18 cellular contexts compared by ENCODE assay signal in the genomic region with DNA sequence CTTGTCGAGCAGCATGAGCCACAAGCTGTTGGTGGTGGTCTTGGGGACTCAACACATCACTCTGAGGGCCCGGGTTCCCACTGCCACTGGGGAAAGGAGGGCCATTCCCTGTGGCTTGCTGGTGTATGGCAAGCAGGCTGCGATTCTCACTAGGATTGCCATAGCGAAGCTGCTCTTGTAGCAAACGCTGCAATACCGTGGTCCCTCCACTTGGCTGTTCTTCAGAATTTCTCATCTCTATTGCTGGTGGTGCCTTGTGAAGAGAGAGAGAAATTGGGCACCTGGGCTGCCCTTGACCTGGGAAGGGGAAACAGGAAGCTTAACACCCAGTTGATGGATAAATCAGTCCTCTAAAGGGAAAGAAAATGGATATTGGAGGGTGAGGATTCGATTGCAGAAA. TPM values are rescaled to one million over a fixed set of nuclear protein-coding genes. Genes with fewer than 3 reads are reported as not detected.
A peak's percentile ranks its signal among the peaks of the same experiment; 100 is the strongest.
DNase-seq lines count a peak whose midpoint lies in the region; ATAC-seq and TF ChIP-seq lines count a peak whose summit lies in the region.
"Had no signal": no experiment of that assay in that cellular context is flagged by ENCODE, and none has a peak within 500 bp of the region (broad histone marks: within the 10 kb centered on the region; RNA-seq: fewer than 3 reads in every experiment).

No MANE protein-coding gene starts in this region.

- H3K4me3 Mint-ChIP-seq in H9 (no peak overlapping the region), neural progenitor cell (no peak overlapping the region)
- H3K4me3 Mint-ChIP-seq: B cell; CD4-positive, alpha-beta T cell had no signal

- H3K4me1 Mint-ChIP-seq in H9 (peaks cover 21 to 26% of the 10 kb centered on the region in 2 experiments), neural progenitor cell (peaks cover 37% of the 10 kb centered on the region)
- H3K4me1 Mint-ChIP-seq: B cell had no signal

- H3K9me3 Mint-ChIP-seq in H9 (no peaks in the 10 kb centered on the region), neural progenitor cell (no peaks in the 10 kb centered on the region)
- H3K9me3 Mint-ChIP-seq: CD4-positive, alpha-beta T cell had no signal

- peaks cover 3% of the 10 kb centered on the region; the same call in 1 of the 2 replicates for H3K4me1 ChIP-seq in H9 (ENCODE audit: insufficient read depth, low read length)
- H3K4me1 ChIP-seq in neural progenitor cell, result peaks cover 16% of the 10 kb centered on the region
- H3K4me1 ChIP-seq in right cardiac atrium (ENCODE audit: control insufficient read depth, insufficient read depth, low read length), result no peaks in the 10 kb centered on the region

- H3K23me2 ChIP-seq in H9 (ENCODE audit: insufficient read length, low read depth, low read length, poor library complexity, severe bottlenecking), result no peaks in the 10 kb centered on the region

- in situ Hi-C loops in brain microvascular endothelial cell (cut with HindIII; ENCODE audit: low pct_ligation_motif_present, low sequenced_read_pairs), result no loop called here

- H3K9me3 ChIP-seq in H9 (ENCODE audit: control insufficient read depth, low read depth, low read length) (no peaks in the 10 kb centered on the region), neural progenitor cell (ENCODE audit: low read depth) (no peaks in the 10 kb centered on the region), right cardiac atrium (ENCODE audit: control insufficient read depth, low read length) (no peaks in the 10 kb centered on the region)

- no peak overlapping the region for H3K27ac ChIP-seq in H9 (ENCODE audit: insufficient read length, low read depth, low read length)
- no peak overlapping the region for H3K27ac ChIP-seq in brain microvascular endothelial cell
- H3K27ac ChIP-seq in neural progenitor cell, result no peak overlapping the region
- no peak overlapping the region for H3K27ac ChIP-seq in right cardiac atrium (ENCODE audit: low read length)
- no peak overlapping the region for H3K27ac ChIP-seq in substantia nigra (ENCODE audit: low read depth, low read length, poor library complexity, severe bottlenecking)

- no peak overlapping the region for H2BK5ac ChIP-seq in H9 (ENCODE audit: insufficient read length, low read length)

- no peak overlapping the region for H3K23ac ChIP-seq in H9 (ENCODE audit: insufficient read length, low read depth, low read length)

- H3K18ac ChIP-seq in H9 (ENCODE audit: insufficient read length, low read depth, low read length), result no peak overlapping the region

- H3F3A ChIP-seq in neural progenitor cell (ENCODE audit: low read depth), result no peaks in the 10 kb centered on the region

- no peaks in the 10 kb centered on the region for H3K27me3 ChIP-seq in H9 (ENCODE audit: insufficient read depth, low read length)
- no peaks in the 10 kb centered on the region for H3K27me3 ChIP-seq in brain microvascular endothelial cell (replicated peaks)
- H3K27me3 ChIP-seq in neural progenitor cell, result no peaks in the 10 kb centered on the region
- no peaks in the 10 kb centered on the region for H3K27me3 ChIP-seq in right cardiac atrium (ENCODE audit: control insufficient read depth, insufficient read depth)

- no peak overlapping the region for H4K5ac ChIP-seq in H9 (ENCODE audit: insufficient read length, low read depth, low read length)

- H3K27ac Mint-ChIP-seq in H9 (peak overlapping the region in 1 of 3 experiments; percentile 48; a peak in 1 of 7 replicates), neural progenitor cell (no peak overlapping the region)
- H3K27ac Mint-ChIP-seq: B cell; CD4-positive, alpha-beta T cell had no signal

- H2BK12ac ChIP-seq in H9 (ENCODE audit: insufficient read length, low read depth, low read length), result no peak overlapping the region

- H2BK15ac ChIP-seq in H9 (ENCODE audit: low read depth, low read length), result no peak overlapping the region

- no peak overlapping the region for H2BK120ac ChIP-seq in H9 (ENCODE audit: low read depth, low read length, poor library complexity, severe bottlenecking)

- WGBS in H9 (ENCODE audit: extremely low coverage, insufficient read length, low lambda C conversion rate), result no CpG with 5 or more reads among the region's 7 CpGs
- 93% methylated on average over 7 of the region's 7 CpGs for WGBS in right cardiac atrium

- no peaks in the 10 kb centered on the region for H3K27me3 Mint-ChIP-seq in H9 (ENCODE audit: low read depth)
- H3K27me3 Mint-ChIP-seq in neural progenitor cell (ENCODE audit: insufficient read depth, low read depth), result peaks cover 8% of the 10 kb centered on the region
- H3K27me3 Mint-ChIP-seq: B cell; CD4-positive, alpha-beta T cell had no signal

- no peak overlapping the region for H2BK20ac ChIP-seq in H9 (ENCODE audit: low read depth, low read length, poor library complexity, severe bottlenecking)

- H3K9ac ChIP-seq in H9 (ENCODE audit: extremely low read depth, insufficient read length, low read length) (no peak overlapping the region), neural progenitor cell (no peak overlapping the region)

- H4K91ac ChIP-seq in H9 (ENCODE audit: insufficient read length, low read depth, low read length), result no peak overlapping the region

- no peak overlapping the region for H2AK5ac ChIP-seq in H9 (ENCODE audit: insufficient read length, low read length)

- H3K36me3 Mint-ChIP-seq in H9 (ENCODE audit: insufficient read depth in 1 of 3, low read depth in 3 of 3) (no peaks in the 10 kb centered on the region), neural progenitor cell (peaks cover 34% of the 10 kb centered on the region)

- H4K20me1 ChIP-seq in H9 (ENCODE audit: control insufficient read depth, insufficient read depth, insufficient read length) (no peaks in the 10 kb centered on the region), neural progenitor cell (ENCODE audit: low read depth) (no peaks in the 10 kb centered on the region)

- H3K79me1 ChIP-seq in H9 (ENCODE audit: insufficient read depth, low read depth, low read length, poor library complexity, severe bottlenecking), result no peaks in the 10 kb centered on the region

- no peak for ATAC-seq in right cardiac atrium
- ATAC-seq: HCT116 had no signal

- no peak overlapping the region; the same call in 1 of the 2 replicates for H3K14ac ChIP-seq in H9 (ENCODE audit: insufficient read depth, low read length)

- H3K56ac ChIP-seq in H9 (ENCODE audit: insufficient read length, low read depth, low read length), result no peak overlapping the region

- H3K79me2 ChIP-seq in H9 (ENCODE audit: insufficient read depth, low read length) (no peaks in the 10 kb centered on the region), neural progenitor cell (ENCODE audit: low read depth) (no peaks in the 10 kb centered on the region)

- peak; percentile 20 for TF ChIP-seq CTCF in GM12873 (IDR thresholded peaks at IDR 0.05; ENCODE audit: insufficient read depth, low read depth, low read length, missing control alignments)
- TF ChIP-seq CTCF in H9 (conservative IDR thresholded peaks at IDR 0.05), result peak; percentile 52
- peak; percentile 9 for TF ChIP-seq CTCF in brain microvascular endothelial cell (IDR thresholded peaks at IDR 0.05; ENCODE audit: low read depth, low read length, missing control alignments)
- peak; percentile 22 for TF ChIP-seq CTCF in neural progenitor cell (IDR thresholded peaks at IDR 0.05)

- no peak overlapping the region for H3T11ph ChIP-seq in H9 (ENCODE audit: low read length)

- peak; percentile 58 for DNase-seq in H9
- DNase-seq in brain microvascular endothelial cell, result no peak
- no peak for DNase-seq in neural progenitor cell (ENCODE audit: low spot score)
- DNase-seq in right cardiac atrium, result no peak
- no peak for DNase-seq in H4 (ENCODE audit: low spot score)
- DNase-seq in substantia nigra (lab: John Stamatoyannopoulos, UW), result no peak
- DNase-seq: C1 segment of cervical spinal cord; Calu3; CD4-positive, alpha-beta T cell; DMS 273 treated with DMSO at 0.1 percent for 48 hours; DMS79 treated with DMSO at 0.1 percent for 48 hours; EL; GOT3; IMR-90; KBM-7 had no signal

- no peak overlapping the region for H3K4ac ChIP-seq in H9 (ENCODE audit: low read depth, low read length)

- H3K4me2 ChIP-seq in H9 (ENCODE audit: insufficient read depth, insufficient read length, low read length), result no peak overlapping the region
- H3K4me2 ChIP-seq in neural progenitor cell, result no peak overlapping the region

- H2AFZ ChIP-seq in H9 (ENCODE audit: low read length) (no peak overlapping the region), neural progenitor cell (replicated peaks) (no peak overlapping the region)

- H4K8ac ChIP-seq in H9 (replicated peaks; ENCODE audit: insufficient read length, low read depth, low read length), result no peak overlapping the region

- no peak overlapping the region for H3K4me3 ChIP-seq in brain microvascular endothelial cell (ENCODE audit: low read depth, low read length)
- no peak overlapping the region for H3K4me3 ChIP-seq in neural progenitor cell
- no peak overlapping the region for H3K4me3 ChIP-seq in right cardiac atrium (ENCODE audit: low read length)

- H3K36me3 ChIP-seq in brain microvascular endothelial cell (replicated peaks) (no peaks in the 10 kb centered on the region), neural progenitor cell (no peaks in the 10 kb centered on the region)

- intact Hi-C loops in right cardiac atrium (cut with DNase I), result no loop called here

RNA-seq across cellular contexts. Expression of a gene that starts 17.7 kb away (rescaled TPM):
- total RNA-seq in H9 (2021) (17.6 and 19.9 TPM in 2 replicates), neural progenitor cell (ENCODE audit: low replicate concordance) (3.8 and 7.5 TPM in 2 replicates), right cardiac atrium (10 to 100 TPM in 3 of 4 donors, 1 to 10 TPM in 1; 7.4 to 18.2 (median 13.5) TPM)
- 2.6 TPM for polyA plus RNA-seq in right cardiac atrium
- 4.3 and 6.7 TPM in 2 replicates for total RNA-seq in H4 (2014; rRNA removed; shearing (Covaris generic))
